ENCODE assay signal across 19 cellular contexts in genomic region chr3:35409991-35410390, GRCh38.
A peak's percentile ranks its signal among the peaks of the same experiment; 100 is the strongest.
DNase-seq lines count a peak whose midpoint lies in the region; ATAC-seq, FAIRE-seq and TF ChIP-seq lines count a peak whose summit lies in the region.
"Had no signal": no experiment of that assay in that cellular context is flagged by ENCODE, and none has a peak within 500 bp of the region (broad histone marks: within the 10 kb centered on the region; RNA-seq: fewer than 3 reads in every experiment).

No MANE protein-coding gene starts in this region.

- H3K27ac ChIP-seq in A549 = no peak overlapping the region
- H3K27ac ChIP-seq in K562 (ENCODE audit: extremely low read depth, low read depth, low read length) = no peak overlapping the region
- H3K27ac ChIP-seq in small intestine (ENCODE audit: low read depth in 1 of 2, low read length in 1 of 2) = no peak overlapping the region
- H3K27ac ChIP-seq in mesendoderm (ENCODE audit: low read depth, low read length) = no peak overlapping the region
- no peak overlapping the region for H3K27ac ChIP-seq in right cardiac atrium (ENCODE audit: low read length)

- no peak overlapping the region for H2BK15ac ChIP-seq in mesendoderm (replicated peaks; ENCODE audit: low read depth)

- H2AFZ ChIP-seq in K562 (ENCODE audit: low read depth, low read length) = no peak overlapping the region

- no peak for FAIRE-seq in A549 (lab: Jason Lieb, UNC)
- no peak for FAIRE-seq in K562 (lab: Jason Lieb, UNC)
- peak; percentile 86 for FAIRE-seq in endometrium (lab: Jason Lieb, UNC)
- FAIRE-seq in small intestine (lab: Jason Lieb, UNC) = peak; percentile 10
- FAIRE-seq: GM12891, GM18507 had no signal

- H3K9me1 ChIP-seq in K562 (ENCODE audit: control insufficient read depth, insufficient read depth, low read length) = no peaks in the 10 kb centered on the region

- H3K4ac ChIP-seq in mesendoderm (ENCODE audit: low read depth, low read length) = no peak overlapping the region

- CTCF ChIA-PET in A549 (lab: Yijun Ruan, JAX) (no interaction called here), K562 (lab: Yijun Ruan, JAX; ENCODE audit: low intra/inter-chr PET ratio) (no interaction called here)

- no peak for DNase-seq in A549 (ENCODE audit: low read depth in 1 of 2, low spot score in 1 of 2)
- DNase-seq in K562 (ENCODE audit: extremely low read depth in 1 of 4, low spot score in 3 of 4) = no peak
- DNase-seq in small intestine = no peak
- DNase-seq in mesendoderm = no peak
- no peak for DNase-seq in right cardiac atrium
- no peak for DNase-seq in effector CD4-positive, alpha-beta T cell
- DNase-seq: 8988T; C1 segment of cervical spinal cord; Calu3; CD4-positive, alpha-beta memory T cell; COR-L47; DMS53; GF-D8; GOT3; H7; HCEC 1CT had no signal

- H3K9ac ChIP-seq in K562 (ENCODE audit: insufficient read depth in 1 of 2, low read depth in 2 of 2, low read length in 2 of 2) = no peak overlapping the region
- no peak overlapping the region for H3K9ac ChIP-seq in mesendoderm (ENCODE audit: low read length)

- TF ChIP-seq EP300 in A549 (IDR thresholded peaks at IDR 0.05) (no peak), K562 (IDR thresholded peaks at IDR 0.05; ENCODE audit: low read length) (no peak)

- POLR2A ChIA-PET in A549 (lab: Yijun Ruan, JAX) (no interaction called here), K562 (lab: Yijun Ruan, JAX) (no interaction called here)

- H4K20me1 ChIP-seq in K562 (replicated peaks; ENCODE audit: control insufficient read depth, insufficient read depth, low read length) = no peaks in the 10 kb centered on the region

- 86% methylated on average over 1 of the region's 1 CpG for WGBS in A549 (ENCODE audit: missing lambda C conversion rate)
- WGBS in K562 (ENCODE audit: insufficient coverage, low coverage, missing lambda C conversion rate) = 4% methylated on average over 1 of the region's 1 CpG
- WGBS in small intestine, 3 donors = 94 to 100% (median 96%) methylated on average over 1 of the region's 1 CpG
- WGBS in mesendoderm (ENCODE audit: extremely low coverage, insufficient coverage, low lambda C conversion rate) = no CpG with 5 or more reads among the region's 1 CpG
- 92% methylated on average over 1 of the region's 1 CpG for WGBS in right cardiac atrium

- no peak overlapping the region for H3K18ac ChIP-seq in mesendoderm (ENCODE audit: low read length)

- H3K36me3 ChIP-seq in K562 (ENCODE audit: control insufficient read depth, insufficient read depth, low read length) = no peaks in the 10 kb centered on the region
- H3K36me3 ChIP-seq in small intestine (ENCODE audit: control insufficient read depth in 2 of 2, insufficient read depth in 2 of 2, low read length in 2 of 2) = no peaks in the 10 kb centered on the region
- H3K36me3 ChIP-seq in mesendoderm (ENCODE audit: control insufficient read depth, insufficient read depth, low read length) = no peaks in the 10 kb centered on the region

- H3K4me3 ChIP-seq in A549 = no peak overlapping the region
- no peak overlapping the region for H3K4me3 ChIP-seq in K562
- H3K4me3 ChIP-seq in small intestine (ENCODE audit: low read depth in 1 of 2, low read length in 2 of 2) = no peak overlapping the region
- H3K4me3 ChIP-seq in mesendoderm (ENCODE audit: low read length) = no peak overlapping the region
- no peak overlapping the region for H3K4me3 ChIP-seq in right cardiac atrium (ENCODE audit: low read length)

- ATAC-seq in A549 (no peak), K562 (no peak), right cardiac atrium (no peak)

- H3K79me2 ChIP-seq in K562 (ENCODE audit: control insufficient read depth, insufficient read depth, low read length) (no peaks in the 10 kb centered on the region), mesendoderm (ENCODE audit: control insufficient read depth, insufficient read depth, low read length) (no peaks in the 10 kb centered on the region)

- TF ChIP-seq POLR2A in A549 (IDR thresholded peaks at IDR 0.05; ENCODE audit: low read length) (no peak), K562 (conservative IDR thresholded peaks at IDR 0.05) (no peak)

- no peak overlapping the region for H3K56ac ChIP-seq in mesendoderm (ENCODE audit: low read length)

- no peak overlapping the region for H2BK5ac ChIP-seq in mesendoderm (ENCODE audit: low read length)

- no peaks in the 10 kb centered on the region for H3K4me1 ChIP-seq in A549
- H3K4me1 ChIP-seq in K562 (replicated peaks in 1 of 2; ENCODE audit: control insufficient read depth in 2 of 2, insufficient read depth in 2 of 2, low read length in 2 of 2) = no peaks in the 10 kb centered on the region
- H3K4me1 ChIP-seq in small intestine (ENCODE audit: control insufficient read depth in 2 of 2, insufficient read depth in 1 of 2, low read depth in 1 of 2, low read length in 1 of 2) = no peaks in the 10 kb centered on the region
- no peaks in the 10 kb centered on the region for H3K4me1 ChIP-seq in mesendoderm (ENCODE audit: control insufficient read depth, low read depth, low read length)
- no peaks in the 10 kb centered on the region for H3K4me1 ChIP-seq in right cardiac atrium (ENCODE audit: control insufficient read depth, insufficient read depth, low read length)

- H2BK120ac ChIP-seq in mesendoderm (ENCODE audit: low read depth, low read length) = no peak overlapping the region

- H2AK5ac ChIP-seq in mesendoderm (ENCODE audit: low read length) = no peak overlapping the region

- TF ChIP-seq RAD21 in A549 (conservative IDR thresholded peaks at IDR 0.05 in 1 of 2, IDR thresholded peaks at IDR 0.05 in 1 of 2) (no peak), K562 (CRISPR knock-in tag; conservative IDR thresholded peaks at IDR 0.05 in 1 of 2, IDR thresholded peaks at IDR 0.05 in 1 of 2) (no peak)

- BruUV-seq in K562 (replicated peaks; lab: Mats Ljungman, UMichigan) = no TSS peak

- intact Hi-C loops in K562 (cut with micrococcal nuclease) (no loop called here), right cardiac atrium (cut with DNase I) (no loop called here)

- H4K8ac ChIP-seq in mesendoderm (ENCODE audit: low read depth, low read length) = no peak overlapping the region

- no peaks in the 10 kb centered on the region for H3K79me1 ChIP-seq in mesendoderm (ENCODE audit: low read length)

- H3K4me2 ChIP-seq in A549 (no peak overlapping the region), K562 (ENCODE audit: insufficient read depth, low read length) (no peak overlapping the region), mesendoderm (ENCODE audit: low read length) (no peak overlapping the region)

- no peaks in the 10 kb centered on the region for H3K9me3 ChIP-seq in A549
- no peaks in the 10 kb centered on the region; the same call in 1 of the 2 replicates for H3K9me3 ChIP-seq in K562 (replicated peaks; ENCODE audit: control insufficient read depth, insufficient read depth, low read depth, low read length)
- no peaks in the 10 kb centered on the region for H3K9me3 ChIP-seq in small intestine (ENCODE audit: control insufficient read depth, low read depth)
- no peaks in the 10 kb centered on the region for H3K9me3 ChIP-seq in right cardiac atrium (ENCODE audit: control insufficient read depth, low read length)

- H3K27me3 ChIP-seq in K562 (ENCODE audit: control insufficient read depth in 2 of 2, insufficient read depth in 2 of 2, low read length in 2 of 2) (no peaks in the 10 kb centered on the region), small intestine (ENCODE audit: control insufficient read depth in 2 of 2, insufficient read depth in 2 of 2, low read length in 2 of 2) (no peaks in the 10 kb centered on the region), mesendoderm (ENCODE audit: insufficient read depth, low read length, poor library complexity) (no peaks in the 10 kb centered on the region), right cardiac atrium (ENCODE audit: control insufficient read depth, insufficient read depth) (no peaks in the 10 kb centered on the region)

- no peak overlapping the region for H3K23ac ChIP-seq in mesendoderm (ENCODE audit: low read length)

- in situ Hi-C loops in K562 (cut with MboI) = no loop called here

- TF ChIP-seq CTCF in A549 (IDR thresholded peaks at IDR 0.05) (no peak), K562 (IDR thresholded peaks at IDR 0.05 in 2 of 3, conservative IDR thresholded peaks at IDR 0.05 in 1 of 3; ENCODE audit: insufficient read depth in 2 of 3, low read depth in 1 of 3, low read length in 3 of 3) (no peak)

- no peak overlapping the region for H4K5ac ChIP-seq in mesendoderm (ENCODE audit: low read length)

TF ChIP-seq in A549, 52 proteins besides CTCF, POLR2A, EP300 and RAD21:
- no peak for TF ChIP-seq ZSCAN20 (CRISPR knock-in tag; IDR thresholded peaks at IDR 0.05)
- TF ChIP-seq MAFK (IDR thresholded peaks at IDR 0.05; ENCODE audit: partially characterized antibody) = peak; percentile 83

TF ChIP-seq in K562, 482 proteins besides CTCF, POLR2A, EP300 and RAD21 (continues in another document):
- TF ChIP-seq MAFK (IDR thresholded peaks at IDR 0.05; ENCODE audit: low read length) (peak; percentile 81), HINFP (tag; conservative IDR thresholded peaks at IDR 0.05; ENCODE audit: low read depth) (no peak), E2F3 (CRISPR knock-in tag; IDR thresholded peaks at IDR 0.05) (no peak), ZNF316 (IDR thresholded peaks at IDR 0.05) (peak; percentile 92), PREB (CRISPR knock-in tag; IDR thresholded peaks at IDR 0.05) (no peak), MAFG (tag; conservative IDR thresholded peaks at IDR 0.05) (peak; percentile 77), ZNF239 (CRISPR knock-in tag; IDR thresholded peaks at IDR 0.05) (no peak), U2AF2 (optimal IDR thresholded peaks at IDR 0.05; ENCODE audit: low read depth, low read length) (no peak), TAF1 (IDR thresholded peaks at IDR 0.05; ENCODE audit: control insufficient read depth, extremely low read depth, insufficient read depth, low read length, severe bottlenecking) (no peak)

Comparison
In these comparisons a context has a peak if more than half of its experiments do, and no peak if none do; other contexts are left out.
1. Of the 35 proteins assayed by ChIP-seq in both K562 and A549: peak only in K562: none; only in A549: none; in both: MAFK; in neither: 34.